In genomic region chr5:177671755-177672690, GRCh38 we compare ENCODE assay signal across 8 cellular contexts.
DNase-seq lines count a peak whose midpoint lies in the region; ATAC-seq and TF ChIP-seq lines count a peak whose summit lies in the region.
"Not testable (repeated sequence)": the region's sequence is repeated elsewhere in the genome, so short reads cannot be mapped to it uniquely, and the experiment has no call there.

No MANE protein-coding gene starts in this region.

- TF ChIP-seq CTCF in fibroblast of villous mesenchyme (IDR thresholded peaks at IDR 0.05; ENCODE audit: insufficient read depth, low read depth, low read length); natural killer cell (IDR thresholded peaks at IDR 0.05): not testable (repeated sequence)

- peak; percentile 38 for DNase-seq in Ammon's horn (ENCODE audit: low spot score)
- DNase-seq in SK-N-MC (ENCODE audit: low read depth, low spot score): not testable (repeated sequence)
- DNase-seq in activated effector memory CD4-positive, alpha-beta T cell treated with Interleukin-2 at 50 U/mL for 16 hours: peak; percentile 63
- DNase-seq in fibroblast of villous mesenchyme (ENCODE audit: low read depth): peak; percentile 28
- DNase-seq in natural killer cell: peak; percentile 56
- DNase-seq in stimulated activated CD8-positive, alpha-beta memory T cell treated with anti-CD3 and anti-CD28 coated beads, Interleukin-12 subunit alpha, Interleukin-12 subunit beta, amount 100 ng/mL, for 4 hours (ENCODE audit: low read depth): peak; percentile 69

- intact Hi-C loops in natural killer cell (cut with micrococcal nuclease): not testable (repeated sequence)

- H3K9ac ChIP-seq in SK-N-MC (ENCODE audit: insufficient read length): not testable (repeated sequence)

- H3K27ac Mint-ChIP-seq in natural killer cell: peak overlapping the region in 1 of 2 donors; percentile 23

- H3K27ac ChIP-seq in SK-N-MC: not testable (repeated sequence)

- H3K4me3 Mint-ChIP-seq in natural killer cell: not testable (repeated sequence)

- H3K4me1 Mint-ChIP-seq in natural killer cell: peaks cover 7 to 12% of the 10 kb centered on the region in 2 donors

- not testable (repeated sequence) for H3K36me3 ChIP-seq in SK-N-MC (ENCODE audit: insufficient read depth, low read length)

- not testable (repeated sequence) for H3K36me3 Mint-ChIP-seq in natural killer cell

- ATAC-seq in GM19395 (IDR thresholded peaks at IDR 0.05; ENCODE audit: unreplicated experiment): peak; percentile 80
- ATAC-seq in HG03095 (IDR thresholded peaks at IDR 0.05; ENCODE audit: unreplicated experiment): peak; percentile 72
- peak; percentile 74 to 82 (median 80) for ATAC-seq in natural killer cell

- not testable (repeated sequence) for H3K9me3 ChIP-seq in SK-N-MC (ENCODE audit: low read depth, low read length)

- not testable (repeated sequence) for H3K9me3 Mint-ChIP-seq in natural killer cell

- H3K4me3 ChIP-seq in SK-N-MC (peak overlapping the region; percentile 53; the same call in 1 of the 2 replicates), fibroblast of villous mesenchyme (ENCODE audit: low read depth, low read length) (peak overlapping the region; percentile 51)

- not testable (repeated sequence) for H3K27me3 Mint-ChIP-seq in natural killer cell (ENCODE audit: low read depth in 2 of 2)
